1 cellular context compared by ENCODE assay signal in genomic region chr5:1185652-1186350, GRCh38.
TF ChIP-seq lines count a peak whose summit lies in the region.

No MANE protein-coding gene starts in this region.

TF ChIP-seq in HepG2, 621 proteins besides CTCF, POLR2A, EP300 and RAD21 (continued from another document and continues in another):
- peak; percentile 76 for TF ChIP-seq ZNF543 (CRISPR knock-in tag; IDR thresholded peaks at IDR 0.05)
- TF ChIP-seq ZNF710 (CRISPR knock-in tag; IDR thresholded peaks at IDR 0.05; ENCODE audit: borderline replicate concordance): 0 out of 2 replicates have a peak, but pooled peaks have one; percentile 14
- TF ChIP-seq ZNF720 (CRISPR knock-in tag; IDR thresholded peaks at IDR 0.05): no peak
- TF ChIP-seq HOXA3 (CRISPR knock-in tag; IDR thresholded peaks at IDR 0.05): peak; percentile 79
- no peak for TF ChIP-seq RFX5 (IDR thresholded peaks at IDR 0.05; ENCODE audit: low read depth, low read length)
- TF ChIP-seq MTERF4 (CRISPR knock-in tag; IDR thresholded peaks at IDR 0.05): no peak
- peak; percentile 55; the same call in 1 of the 2 replicates for TF ChIP-seq ZNF232 (CRISPR knock-in tag; IDR thresholded peaks at IDR 0.05; ENCODE audit: borderline replicate concordance)
- TF ChIP-seq ZNF788 (CRISPR knock-in tag; IDR thresholded peaks at IDR 0.05; ENCODE audit: borderline replicate concordance): peak; percentile 57; the same call in 1 of the 2 replicates
- peak; percentile 88 for TF ChIP-seq SAP130 (CRISPR knock-in tag; IDR thresholded peaks at IDR 0.05; ENCODE audit: low read depth)
- peak; percentile 61 for TF ChIP-seq KAT8 (CRISPR knock-in tag; IDR thresholded peaks at IDR 0.05)
- peak; percentile 65 for TF ChIP-seq ESRRA (CRISPR knock-in tag; IDR thresholded peaks at IDR 0.05; ENCODE audit: low read depth)
- peak; percentile 81 for TF ChIP-seq HNRNPLL (IDR thresholded peaks at IDR 0.05; ENCODE audit: low read depth, low read length, poor library complexity, severe bottlenecking)
- TF ChIP-seq MYC (CRISPR knock-in tag; IDR thresholded peaks at IDR 0.05; ENCODE audit: borderline replicate concordance): peak; percentile 47; the same call in 1 of the 2 replicates
- peak; percentile 55; the same call in 1 of the 2 replicates for TF ChIP-seq IKZF5 (CRISPR knock-in tag; IDR thresholded peaks at IDR 0.05)
- TF ChIP-seq RXRB (CRISPR knock-in tag; IDR thresholded peaks at IDR 0.05; ENCODE audit: borderline replicate concordance): peak; percentile 87
- TF ChIP-seq ZXDC (CRISPR knock-in tag; IDR thresholded peaks at IDR 0.05): 0 out of 2 replicates have a peak, but pooled peaks have one; percentile 83
- no peak for TF ChIP-seq SYNCRIP (IDR thresholded peaks at IDR 0.05; ENCODE audit: insufficient read depth, low read depth, low read length)
- TF ChIP-seq ZNF124 (CRISPR knock-in tag; IDR thresholded peaks at IDR 0.05): 0 out of 2 replicates have a peak, but pooled peaks have one; percentile 28
- TF ChIP-seq ZNF354B (CRISPR knock-in tag; IDR thresholded peaks at IDR 0.05): 0 out of 2 replicates have a peak, but pooled peaks have one; percentile 30
- TF ChIP-seq JUND (CRISPR knock-in tag; IDR thresholded peaks at IDR 0.05): 0 out of 2 replicates have a peak, but pooled peaks have one; percentile 50
- peak; percentile 83 for TF ChIP-seq ZNF230 (CRISPR knock-in tag; IDR thresholded peaks at IDR 0.05)
- 0 out of 2 replicates have a peak, but pooled peaks have one; percentile 11 for TF ChIP-seq ZNF691 (CRISPR knock-in tag; IDR thresholded peaks at IDR 0.05; ENCODE audit: borderline replicate concordance, low read depth)
- TF ChIP-seq MEF2D (CRISPR knock-in tag; IDR thresholded peaks at IDR 0.05): peak; percentile 83; the same call in 1 of the 2 replicates
- peak; percentile 98 for TF ChIP-seq ETV5 (CRISPR knock-in tag; IDR thresholded peaks at IDR 0.05; ENCODE audit: borderline replicate concordance)
- TF ChIP-seq FOXP1 (IDR thresholded peaks at IDR 0.05): no peak
- TF ChIP-seq FOXP1 (CRISPR knock-in tag; IDR thresholded peaks at IDR 0.05): peak; percentile 82
- TF ChIP-seq MXD3 (CRISPR knock-in tag; IDR thresholded peaks at IDR 0.05): 0 out of 2 replicates have a peak, but pooled peaks have one; percentile 49
- peak; percentile 73 for TF ChIP-seq SP5 (CRISPR knock-in tag; IDR thresholded peaks at IDR 0.05; ENCODE audit: borderline replicate concordance, low read depth)
- peak; percentile 81 for TF ChIP-seq NR2F6 (IDR thresholded peaks at IDR 0.05)
- peak; percentile 92 for TF ChIP-seq NR2F6 (CRISPR knock-in tag; IDR thresholded peaks at IDR 0.05)
- TF ChIP-seq ZMAT3 (CRISPR knock-in tag; conservative IDR thresholded peaks at IDR 0.05): peak; percentile 90
- no peak for TF ChIP-seq TP53 (CRISPR knock-in tag; conservative IDR thresholded peaks at IDR 0.05)
- peak; percentile 87 for TF ChIP-seq ZBTB34 (CRISPR knock-in tag; IDR thresholded peaks at IDR 0.05)
- TF ChIP-seq HIC2 (CRISPR knock-in tag; IDR thresholded peaks at IDR 0.05; ENCODE audit: low read depth): peak; percentile 100
- TF ChIP-seq NONO (IDR thresholded peaks at IDR 0.05): no peak
- TF ChIP-seq NONO (CRISPR knock-in tag; conservative IDR thresholded peaks at IDR 0.05): peak; percentile 62
- no peak for TF ChIP-seq PRDM4 (CRISPR knock-in tag; IDR thresholded peaks at IDR 0.05; ENCODE audit: borderline replicate concordance)
- 0 out of 2 replicates have a peak, but pooled peaks have one; percentile 26 for TF ChIP-seq ZNF761 (CRISPR knock-in tag; conservative IDR thresholded peaks at IDR 0.05)
- peak; percentile 73 for TF ChIP-seq GATAD2A (CRISPR knock-in tag; IDR thresholded peaks at IDR 0.05)
- TF ChIP-seq SOX13 (IDR thresholded peaks at IDR 0.05): no peak
- peak in 1 of 2 experiments; percentile 81; a peak in 2 of 4 replicates for TF ChIP-seq SOX13 (CRISPR knock-in tag; conservative IDR thresholded peaks at IDR 0.05 in 1 of 2, IDR thresholded peaks at IDR 0.05 in 1 of 2)
- no peak for TF ChIP-seq ZNF382 (CRISPR knock-in tag; IDR thresholded peaks at IDR 0.05; ENCODE audit: borderline replicate concordance)
- TF ChIP-seq ZNF737 (CRISPR knock-in tag; IDR thresholded peaks at IDR 0.05; ENCODE audit: borderline replicate concordance): 0 out of 2 replicates have a peak, but pooled peaks have one; percentile 67
- no peak for TF ChIP-seq GMEB1 (CRISPR knock-in tag; IDR thresholded peaks at IDR 0.05; ENCODE audit: borderline replicate concordance)
- peak; percentile 74; the same call in 1 of the 2 replicates for TF ChIP-seq THAP7 (CRISPR knock-in tag; IDR thresholded peaks at IDR 0.05)
- peak; percentile 78 for TF ChIP-seq ZNF768 (CRISPR knock-in tag; IDR thresholded peaks at IDR 0.05)
- peak; percentile 25; the same call in 1 of the 2 replicates for TF ChIP-seq ZMYM4 (CRISPR knock-in tag; IDR thresholded peaks at IDR 0.05)
- peak; percentile 92 for TF ChIP-seq SALL1 (CRISPR knock-in tag; IDR thresholded peaks at IDR 0.05)
- TF ChIP-seq BRD4 (CRISPR knock-in tag; IDR thresholded peaks at IDR 0.05): peak; percentile 95
- peak; percentile 93 for TF ChIP-seq GATA4 (IDR thresholded peaks at IDR 0.05; ENCODE audit: borderline replicate concordance, low read depth)
